In the genomic region with DNA sequence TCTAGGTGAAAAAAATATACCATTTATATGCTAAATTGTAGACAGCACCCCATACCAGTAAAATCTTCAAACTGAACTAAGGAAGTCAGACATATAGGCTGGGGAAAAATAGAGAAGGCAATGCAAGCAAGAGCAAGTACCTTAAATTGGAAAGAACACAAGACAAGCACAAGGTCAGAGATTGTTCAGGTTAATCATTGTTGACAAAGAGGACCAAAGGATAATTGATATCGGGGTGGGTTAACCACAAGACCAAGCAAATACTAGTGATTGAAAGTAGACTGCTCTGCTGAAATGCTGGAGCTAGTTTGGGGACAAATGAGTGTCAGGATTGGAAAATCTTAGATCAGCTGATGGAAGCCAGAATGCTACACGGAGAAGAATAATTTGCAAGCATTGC, we compare ENCODE assay signal across 26 cellular contexts.
"Had no signal": no experiment of that assay in that cellular context is flagged by ENCODE, and none has a peak within 500 bp of the region (broad histone marks: within the 10 kb centered on the region; RNA-seq: fewer than 3 reads in every experiment).

No MANE protein-coding gene starts in this region.

- H3K27ac Mint-ChIP-seq: natural killer cell treated with Interleukin-12 subunit alpha and Interleukin-12 subunit beta and Interleukin-15 and Interleukin-18, amount 100 ng/mL, for 72 hours; stimulated activated naive B cell treated with anti-CD40 and anti-IgM and Interleukin-4, amounts not matched to agents 10 μg/mL and 1 μg/mL and 100 μg/mL, for 72 hours; stimulated activated naive CD8-positive, alpha-beta T cell treated with anti-CD3 and anti-CD28 coated beads, Interleukin-15, amount 100 ng/mL, for 72 hours had no signal

- ATAC-seq: esophagus mucosa; heart right ventricle; natural killer cell treated with Interleukin-12 subunit alpha and Interleukin-12 subunit beta and Interleukin-15 and Interleukin-18, amount 100 ng/mL, for 72 hours; stimulated activated naive B cell treated with anti-CD40 and anti-IgM and Interleukin-4, amounts not matched to agents 10 μg/mL and 1 μg/mL and 100 μg/mL, for 72 hours; stimulated activated naive CD8-positive, alpha-beta T cell treated with anti-CD3 and anti-CD28 coated beads, Interleukin-15, amount 100 ng/mL, for 72 hours; upper lobe of right lung had no signal

- H3K4me3 ChIP-seq: heart right ventricle, left ventricle myocardium inferior, lung, prostate gland, sigmoid colon, skin epidermis, testis, tibial nerve, upper lobe of right lung, vagina had no signal

- H3K9ac ChIP-seq: parathyroid adenoma had no signal

- H3K4me1 Mint-ChIP-seq: stimulated activated naive B cell treated with anti-CD40 and anti-IgM and Interleukin-4, amounts not matched to agents 10 μg/mL and 1 μg/mL and 100 μg/mL, for 72 hours; stimulated activated naive CD8-positive, alpha-beta T cell treated with anti-CD3 and anti-CD28 coated beads, Interleukin-15, amount 100 ng/mL, for 72 hours had no signal

- H3K27me3 Mint-ChIP-seq: natural killer cell treated with Interleukin-12 subunit alpha and Interleukin-12 subunit beta and Interleukin-15 and Interleukin-18, amount 100 ng/mL, for 72 hours; stimulated activated naive B cell treated with anti-CD40 and anti-IgM and Interleukin-4, amounts not matched to agents 10 μg/mL and 1 μg/mL and 100 μg/mL, for 72 hours; stimulated activated naive CD8-positive, alpha-beta T cell treated with anti-CD3 and anti-CD28 coated beads, Interleukin-15, amount 100 ng/mL, for 72 hours had no signal

- H2AFZ ChIP-seq: parathyroid adenoma had no signal

- H3K36me3 Mint-ChIP-seq: natural killer cell treated with Interleukin-12 subunit alpha and Interleukin-12 subunit beta and Interleukin-15 and Interleukin-18, amount 100 ng/mL, for 72 hours; stimulated activated naive B cell treated with anti-CD40 and anti-IgM and Interleukin-4, amounts not matched to agents 10 μg/mL and 1 μg/mL and 100 μg/mL, for 72 hours had no signal

- H3K4me3 Mint-ChIP-seq: natural killer cell treated with Interleukin-12 subunit alpha and Interleukin-12 subunit beta and Interleukin-15 and Interleukin-18, amount 100 ng/mL, for 72 hours; stimulated activated naive B cell treated with anti-CD40 and anti-IgM and Interleukin-4, amounts not matched to agents 10 μg/mL and 1 μg/mL and 100 μg/mL, for 72 hours; stimulated activated naive CD8-positive, alpha-beta T cell treated with anti-CD3 and anti-CD28 coated beads, Interleukin-15, amount 100 ng/mL, for 72 hours had no signal

- H3K9me3 ChIP-seq: heart right ventricle, left ventricle myocardium inferior, prostate gland, sigmoid colon, testis, tibial nerve, upper lobe of right lung, vagina had no signal

- FAIRE-seq: endometrium, frontal cortex had no signal

- DNase-seq: effector memory CD4-positive, alpha-beta T cell; heart right ventricle; hypothalamus; islet precursor cell; left ventricle myocardium inferior; mesenchymal stem cell; midbrain; occipital lobe; retina; sigmoid colon; stimulated activated CD4-positive, alpha-beta T cell treated with anti-CD3 and anti-CD28 coated beads, Interleukin-2, amount 100 ng/mL, for 24 hours; stimulated activated CD4-positive, alpha-beta T cell treated with anti-CD3 and anti-CD28 coated beads, Interleukin-4, amount 100 ng/mL, for 4 hours; stimulated activated naive B cell treated with anti-CD40 and anti-IgM and Interleukin-4, amounts not matched to agents 10 μg/mL and 1 μg/mL and 100 μg/mL, for 72 hours; stimulated activated naive CD8-positive, alpha-beta T cell treated with anti-CD3 and anti-CD28 coated beads, Interleukin-15, amount 100 ng/mL, for 72 hours; testis; upper lobe of right lung had no signal

- H3K27me3 ChIP-seq: heart right ventricle, sigmoid colon, testis, tibial nerve, upper lobe of right lung, vagina had no signal

- H3K27ac ChIP-seq: heart right ventricle, left ventricle myocardium inferior, parathyroid adenoma, prostate gland, sigmoid colon, skin epidermis, testis, tibial nerve, upper lobe of right lung, vagina had no signal

- H3K79me2 ChIP-seq: parathyroid adenoma had no signal

- H3K36me3 ChIP-seq: heart right ventricle, left ventricle myocardium inferior, prostate gland, sigmoid colon, tibial nerve, upper lobe of right lung, vagina had no signal

- H3K4me1 ChIP-seq: heart right ventricle, left ventricle myocardium inferior, parathyroid adenoma, prostate gland, sigmoid colon, testis, tibial nerve, upper lobe of right lung, vagina had no signal
